1 cellular context compared by ENCODE assay signal in the genomic region with DNA sequence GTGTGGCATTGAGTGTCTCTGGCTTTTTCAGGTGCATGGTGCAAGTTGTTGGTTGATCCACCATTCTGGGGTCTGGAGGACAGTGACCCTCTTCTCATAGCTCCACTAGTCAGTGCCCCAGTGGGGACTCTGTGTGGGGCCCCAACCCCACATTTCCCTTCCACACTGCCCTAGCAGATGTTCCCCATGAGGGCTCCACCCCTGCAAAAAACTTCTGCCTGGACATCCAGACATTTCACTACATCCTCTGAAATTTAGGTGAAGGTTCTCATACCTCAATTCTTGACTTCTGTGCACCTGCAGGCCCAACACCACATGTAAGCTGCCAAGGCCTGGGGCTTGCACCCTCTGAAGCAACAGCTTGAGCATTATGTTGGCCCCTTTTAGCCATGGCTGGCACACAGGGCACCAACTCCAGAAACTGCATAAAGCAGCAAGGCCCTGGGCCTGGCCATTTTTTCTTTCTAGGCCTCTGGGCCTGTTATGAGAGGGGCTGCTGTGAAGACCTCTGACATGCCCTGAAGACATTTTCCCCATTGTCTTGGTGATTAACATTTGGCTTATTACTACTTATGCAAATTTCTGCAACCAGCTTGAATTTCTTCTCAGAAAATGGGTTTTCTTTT. TPM values are rescaled to one million over a fixed set of nuclear protein-coding genes. Genes with fewer than 3 reads are reported as not detected.
"Had no signal": no experiment of that assay in that cellular context is flagged by ENCODE, and none has a peak within 500 bp of the region (broad histone marks: within the 10 kb centered on the region; RNA-seq: fewer than 3 reads in every experiment).

No MANE protein-coding gene starts in this region.

RNA-seq across cellular contexts. Expression of a gene that starts 12.1 kb away (rescaled TPM):
- polyA plus RNA-seq: aorta had no signal
